Comparison of ENCODE assay signal across 1 cellular context in genomic region chr21:17828223-17828622, GRCh38.
TF ChIP-seq lines count a peak whose summit lies in the region.

No MANE protein-coding gene starts in this region.

TF ChIP-seq in GM23338, 12 proteins besides CTCF, POLR2A, EP300 and RAD21:
- TF ChIP-seq, protein P1, sequence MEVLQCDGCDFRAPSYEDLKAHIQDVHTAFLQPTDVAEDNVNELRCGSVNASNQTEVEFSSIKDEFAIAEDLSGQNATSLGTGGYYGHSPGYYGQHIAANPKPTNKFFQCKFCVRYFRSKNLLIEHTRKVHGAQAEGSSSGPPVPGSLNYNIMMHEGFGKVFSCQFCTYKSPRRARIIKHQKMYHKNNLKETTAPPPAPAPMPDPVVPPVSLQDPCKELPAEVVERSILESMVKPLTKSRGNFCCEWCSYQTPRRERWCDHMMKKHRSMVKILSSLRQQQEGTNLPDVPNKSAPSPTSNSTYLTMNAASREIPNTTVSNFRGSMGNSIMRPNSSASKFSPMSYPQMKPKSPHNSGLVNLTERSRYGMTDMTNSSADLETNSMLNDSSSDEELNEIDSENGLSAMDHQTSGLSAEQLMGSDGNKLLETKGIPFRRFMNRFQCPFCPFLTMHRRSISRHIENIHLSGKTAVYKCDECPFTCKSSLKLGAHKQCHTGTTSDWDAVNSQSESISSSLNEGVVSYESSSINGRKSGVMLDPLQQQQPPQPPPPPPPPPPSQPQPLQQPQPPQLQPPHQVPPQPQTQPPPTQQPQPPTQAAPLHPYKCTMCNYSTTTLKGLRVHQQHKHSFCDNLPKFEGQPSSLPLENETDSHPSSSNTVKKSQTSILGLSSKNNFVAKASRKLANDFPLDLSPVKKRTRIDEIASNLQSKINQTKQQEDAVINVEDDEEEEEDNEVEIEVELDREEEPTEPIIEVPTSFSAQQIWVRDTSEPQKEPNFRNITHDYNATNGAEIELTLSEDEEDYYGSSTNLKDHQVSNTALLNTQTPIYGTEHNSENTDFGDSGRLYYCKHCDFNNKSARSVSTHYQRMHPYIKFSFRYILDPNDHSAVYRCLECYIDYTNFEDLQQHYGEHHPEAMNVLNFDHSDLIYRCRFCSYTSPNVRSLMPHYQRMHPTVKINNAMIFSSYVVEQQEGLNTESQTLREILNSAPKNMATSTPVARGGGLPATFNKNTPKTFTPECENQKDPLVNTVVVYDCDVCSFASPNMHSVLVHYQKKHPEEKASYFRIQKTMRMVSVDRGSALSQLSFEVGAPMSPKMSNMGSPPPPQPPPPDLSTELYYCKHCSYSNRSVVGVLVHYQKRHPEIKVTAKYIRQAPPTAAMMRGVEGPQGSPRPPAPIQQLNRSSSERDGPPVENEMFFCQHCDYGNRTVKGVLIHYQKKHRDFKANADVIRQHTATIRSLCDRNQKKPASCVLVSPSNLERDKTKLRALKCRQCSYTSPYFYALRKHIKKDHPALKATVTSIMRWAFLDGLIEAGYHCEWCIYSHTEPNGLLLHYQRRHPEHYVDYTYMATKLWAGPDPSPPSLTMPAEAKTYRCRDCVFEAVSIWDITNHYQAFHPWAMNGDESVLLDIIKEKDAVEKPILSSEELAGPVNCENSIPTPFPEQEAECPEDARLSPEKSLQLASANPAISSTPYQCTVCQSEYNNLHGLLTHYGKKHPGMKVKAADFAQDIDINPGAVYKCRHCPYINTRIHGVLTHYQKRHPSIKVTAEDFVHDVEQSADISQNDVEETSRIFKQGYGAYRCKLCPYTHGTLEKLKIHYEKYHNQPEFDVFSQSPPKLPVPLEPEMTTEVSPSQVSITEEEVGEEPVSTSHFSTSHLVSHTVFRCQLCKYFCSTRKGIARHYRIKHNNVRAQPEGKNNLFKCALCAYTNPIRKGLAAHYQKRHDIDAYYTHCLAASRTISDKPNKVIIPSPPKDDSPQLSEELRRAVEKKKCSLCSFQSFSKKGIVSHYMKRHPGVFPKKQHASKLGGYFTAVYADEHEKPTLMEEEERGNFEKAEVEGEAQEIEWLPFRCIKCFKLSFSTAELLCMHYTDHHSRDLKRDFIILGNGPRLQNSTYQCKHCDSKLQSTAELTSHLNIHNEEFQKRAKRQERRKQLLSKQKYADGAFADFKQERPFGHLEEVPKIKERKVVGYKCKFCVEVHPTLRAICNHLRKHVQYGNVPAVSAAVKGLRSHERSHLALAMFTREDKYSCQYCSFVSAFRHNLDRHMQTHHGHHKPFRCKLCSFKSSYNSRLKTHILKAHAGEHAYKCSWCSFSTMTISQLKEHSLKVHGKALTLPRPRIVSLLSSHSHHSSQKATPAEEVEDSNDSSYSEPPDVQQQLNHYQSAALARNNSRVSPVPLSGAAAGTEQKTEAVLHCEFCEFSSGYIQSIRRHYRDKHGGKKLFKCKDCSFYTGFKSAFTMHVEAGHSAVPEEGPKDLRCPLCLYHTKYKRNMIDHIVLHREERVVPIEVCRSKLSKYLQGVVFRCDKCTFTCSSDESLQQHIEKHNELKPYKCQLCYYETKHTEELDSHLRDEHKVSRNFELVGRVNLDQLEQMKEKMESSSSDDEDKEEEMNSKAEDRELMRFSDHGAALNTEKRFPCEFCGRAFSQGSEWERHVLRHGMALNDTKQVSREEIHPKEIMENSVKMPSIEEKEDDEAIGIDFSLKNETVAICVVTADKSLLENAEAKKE (CRISPR knock-in tag; IDR thresholded peaks at IDR 0.05): no peak
- TF ChIP-seq EZH2phosphoT487 (IDR thresholded peaks at IDR 0.05; ENCODE audit: unreplicated experiment): no peak
- no peak for TF ChIP-seq STAT1 (IDR thresholded peaks at IDR 0.05; ENCODE audit: unreplicated experiment)
- no peak for TF ChIP-seq CREB1 (CRISPR knock-in tag; IDR thresholded peaks at IDR 0.05; ENCODE audit: low read depth)
- no peak for TF ChIP-seq REST (IDR thresholded peaks at IDR 0.05; ENCODE audit: unreplicated experiment)
- TF ChIP-seq EZH2 (IDR thresholded peaks at IDR 0.05; ENCODE audit: low read depth, unreplicated experiment): no peak
- TF ChIP-seq JUNB (IDR thresholded peaks at IDR 0.05; ENCODE audit: unreplicated experiment): no peak
- TF ChIP-seq ETS1 (IDR thresholded peaks at IDR 0.05): no peak
- no peak for TF ChIP-seq NANOG (IDR thresholded peaks at IDR 0.05; ENCODE audit: borderline replicate concordance)
- TF ChIP-seq ZNF331 (CRISPR knock-in tag; IDR thresholded peaks at IDR 0.05; ENCODE audit: low read depth): no peak
- TF ChIP-seq ZNF114 (CRISPR knock-in tag; IDR thresholded peaks at IDR 0.05): no peak
- no peak for TF ChIP-seq POLR2AphosphoS5 (IDR thresholded peaks at IDR 0.05; ENCODE audit: low read depth)
